Comparison of ENCODE assay signal across 8 cellular contexts in genomic region chr5:80181618-80182211, GRCh38.
DNase-seq lines count a peak whose midpoint lies in the region; ATAC-seq and TF ChIP-seq lines count a peak whose summit lies in the region.

No MANE protein-coding gene starts in this region.

- 26% methylated on average over 5 of the region's 5 CpGs for WGBS in suprapubic skin

- ATAC-seq in GM19324 (IDR thresholded peaks at IDR 0.05; ENCODE audit: low FRiP score, unreplicated experiment) (no peak), HG03439 (IDR thresholded peaks at IDR 0.05; ENCODE audit: unreplicated experiment) (no peak)

- no peaks in the 10 kb centered on the region for H3K27me3 ChIP-seq in suprapubic skin

- TF ChIP-seq EP300 in suprapubic skin (IDR thresholded peaks at IDR 0.05) = no peak

- TF ChIP-seq POLR2A in suprapubic skin (IDR thresholded peaks at IDR 0.05) = no peak

- TF ChIP-seq CTCF in epithelial cell of proximal tubule (conservative IDR thresholded peaks at IDR 0.05; ENCODE audit: low read depth, low read length) (no peak), suprapubic skin (IDR thresholded peaks at IDR 0.05) (no peak)

- no peaks in the 10 kb centered on the region for H3K9me3 ChIP-seq in suprapubic skin

- H3K4me3 ChIP-seq in epithelial cell of proximal tubule (ENCODE audit: low read depth, low read length) (no peak overlapping the region), suprapubic skin (no peak overlapping the region)

- peak; percentile 40 for DNase-seq in activated naive CD4-positive, alpha-beta T cell treated with Interleukin-2 at 50 U/mL for 16 hours
- no peak for DNase-seq in activated naive CD4-positive, alpha-beta T cell treated with anti-CD3 and anti-CD28 coated beads, Interleukin-2, amount 50 U/mL, for 16 hours
- peak; percentile 98 for DNase-seq in SW480 (ENCODE audit: low spot score)
- peak; percentile 52 for DNase-seq in epithelial cell of proximal tubule (ENCODE audit: low read depth)
- DNase-seq in suprapubic skin (ENCODE audit: low spot score in 2 of 2) = no peak
- no peak for DNase-seq in GDM1 (lab: John Stamatoyannopoulos, UW)

- peak overlapping the region; percentile 62 for H3K27ac ChIP-seq in suprapubic skin

- peaks cover 44% of the 10 kb centered on the region for H3K4me1 ChIP-seq in suprapubic skin

- H3K36me3 ChIP-seq in suprapubic skin = peaks cover 11% of the 10 kb centered on the region

Comparison
In these comparisons a context has a peak if more than half of its experiments do, and no peak if none do; other contexts are left out.
1. DNase-seq: peak in activated naive CD4-positive, alpha-beta T cell treated with Interleukin-2 at 50 U/mL for 16 hours (single experiment), SW480 (single experiment) and epithelial cell of proximal tubule (single experiment); none in activated naive CD4-positive, alpha-beta T cell treated with anti-CD3 and anti-CD28 coated beads, Interleukin-2, amount 50 U/mL, for 16 hours (single experiment), suprapubic skin (0 of 2) and GDM1 (single experiment).